In the genomic region with DNA sequence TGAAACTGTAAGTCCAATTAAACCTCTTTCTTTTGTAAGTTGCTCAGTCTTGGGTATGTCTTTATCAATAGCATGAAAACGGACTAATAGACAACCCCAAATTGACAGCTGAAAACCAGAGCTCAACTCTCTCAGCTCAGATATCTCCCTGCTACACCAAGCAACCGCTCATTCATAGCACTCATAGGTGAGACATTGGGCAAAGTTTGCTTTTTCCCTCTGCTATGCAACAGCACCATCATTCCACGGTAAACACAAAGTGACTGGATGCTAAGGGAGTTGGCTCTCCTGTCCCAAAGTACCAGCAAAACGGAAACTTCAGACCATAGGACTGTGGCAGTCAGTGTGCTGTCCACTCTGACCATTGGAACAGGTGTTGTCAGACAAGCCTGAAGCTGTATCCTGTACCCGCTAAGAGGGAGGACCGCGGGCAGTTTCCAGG, we compare ENCODE assay signal across 1 cellular context.
TF ChIP-seq lines count a peak whose summit lies in the region.

No MANE protein-coding gene starts in this region.

TF ChIP-seq in HepG2, 621 proteins besides CTCF, POLR2A, EP300 and RAD21 (continued from another document and continues in another):
- TF ChIP-seq GATAD1 (CRISPR knock-in tag; IDR thresholded peaks at IDR 0.05) (peak; percentile 47; the same call in 1 of the 2 replicates), MAZ (IDR thresholded peaks at IDR 0.05; ENCODE audit: borderline replicate concordance, low read depth, low read length) (no peak), MAZ (CRISPR knock-in tag; IDR thresholded peaks at IDR 0.05; ENCODE audit: low read depth) (0 out of 2 replicates have a peak, but pooled peaks have one; percentile 47), TFE3 (CRISPR knock-in tag; IDR thresholded peaks at IDR 0.05) (0 out of 2 replicates have a peak, but pooled peaks have one; percentile 35), ATF4 (CRISPR knock-in tag; IDR thresholded peaks at IDR 0.05) (no peak), ASH2L (IDR thresholded peaks at IDR 0.05; ENCODE audit: insufficient read length, low read depth, low read length) (peak; percentile 5), XRCC5 (optimal IDR thresholded peaks at IDR 0.05; ENCODE audit: low read length) (no peak), CC2D1A (CRISPR knock-in tag; IDR thresholded peaks at IDR 0.05) (no peak), ZNF652 (CRISPR knock-in tag; IDR thresholded peaks at IDR 0.05; ENCODE audit: borderline replicate concordance, low read depth) (no peak), RXRB (CRISPR knock-in tag; IDR thresholded peaks at IDR 0.05; ENCODE audit: borderline replicate concordance) (peak; percentile 39; the same call in 1 of the 2 replicates), KMT2A (CRISPR knock-in tag; IDR thresholded peaks at IDR 0.05) (peak; percentile 32; the same call in 1 of the 2 replicates), TEAD3 (CRISPR knock-in tag; optimal IDR thresholded peaks at IDR 0.05; ENCODE audit: borderline replicate concordance) (peak; percentile 86), ZNF136 (CRISPR knock-in tag; IDR thresholded peaks at IDR 0.05; ENCODE audit: low read depth) (no peak), ATRX (CRISPR knock-in tag; IDR thresholded peaks at IDR 0.05; ENCODE audit: borderline replicate concordance) (0 out of 2 replicates have a peak, but pooled peaks have one; percentile 56), ELF3 (CRISPR knock-in tag; IDR thresholded peaks at IDR 0.05) (peak; percentile 56; the same call in 1 of the 2 replicates), NR2F6 (IDR thresholded peaks at IDR 0.05) (no peak), NR2F6 (CRISPR knock-in tag; IDR thresholded peaks at IDR 0.05) (peak; percentile 68; the same call in 1 of the 2 replicates), FOXP4 (CRISPR knock-in tag; IDR thresholded peaks at IDR 0.05) (peak; percentile 37; the same call in 1 of the 2 replicates), ZNF251 (CRISPR knock-in tag; IDR thresholded peaks at IDR 0.05) (no peak), NCOA1 (CRISPR knock-in tag; IDR thresholded peaks at IDR 0.05) (no peak), ZNF556 (CRISPR knock-in tag; IDR thresholded peaks at IDR 0.05; ENCODE audit: borderline replicate concordance) (no peak), KDM4B (CRISPR knock-in tag; IDR thresholded peaks at IDR 0.05) (0 out of 2 replicates have a peak, but pooled peaks have one; percentile 29), SRY (CRISPR knock-in tag; IDR thresholded peaks at IDR 0.05) (no peak), GATAD2A (CRISPR knock-in tag; IDR thresholded peaks at IDR 0.05) (peak; percentile 68), GTF2F1 (IDR thresholded peaks at IDR 0.05; ENCODE audit: low read length) (no peak), HMGXB4 (CRISPR knock-in tag; IDR thresholded peaks at IDR 0.05; ENCODE audit: borderline replicate concordance in 1 of 2, low read depth in 1 of 2) (peak; percentile 42 to 69; a peak in 1 of 4 replicates), KDM3A (CRISPR knock-in tag; IDR thresholded peaks at IDR 0.05; ENCODE audit: low read depth) (no peak), ELK4 (CRISPR knock-in tag; IDR thresholded peaks at IDR 0.05; ENCODE audit: borderline replicate concordance) (no peak), PPARG (CRISPR knock-in tag; conservative IDR thresholded peaks at IDR 0.05) (0 out of 2 replicates have a peak, but pooled peaks have one; percentile 48), FOXP1 (IDR thresholded peaks at IDR 0.05) (no peak), FOXP1 (CRISPR knock-in tag; IDR thresholded peaks at IDR 0.05) (peak; percentile 53), ZNF138 (CRISPR knock-in tag; IDR thresholded peaks at IDR 0.05; ENCODE audit: low read depth) (0 out of 2 replicates have a peak, but pooled peaks have one; percentile 52), PHF21A (CRISPR knock-in tag; IDR thresholded peaks at IDR 0.05) (0 out of 2 replicates have a peak, but pooled peaks have one; percentile 24), DRAP1 (CRISPR knock-in tag; IDR thresholded peaks at IDR 0.05) (0 out of 2 replicates have a peak, but pooled peaks have one; percentile 35), FOXA3 (CRISPR knock-in tag; IDR thresholded peaks at IDR 0.05) (peak; percentile 98), KDM1A (CRISPR knock-in tag; IDR thresholded peaks at IDR 0.05) (0 out of 2 replicates have a peak, but pooled peaks have one; percentile 36), FOXA1 (IDR thresholded peaks at IDR 0.05) (no peak), FOXA1 (CRISPR knock-in tag; IDR thresholded peaks at IDR 0.05) (peak; percentile 99), ELF4 (CRISPR knock-in tag; IDR thresholded peaks at IDR 0.05; ENCODE audit: borderline replicate concordance) (0 out of 2 replicates have a peak, but pooled peaks have one; percentile 51), STAT5B (CRISPR knock-in tag; IDR thresholded peaks at IDR 0.05) (no peak), TOPORS (CRISPR knock-in tag; IDR thresholded peaks at IDR 0.05) (no peak), GPN1 (CRISPR knock-in tag; IDR thresholded peaks at IDR 0.05; ENCODE audit: borderline replicate concordance) (no peak), BORCS8-MEF2B (CRISPR knock-in tag; IDR thresholded peaks at IDR 0.05) (0 out of 2 replicates have a peak, but pooled peaks have one; percentile 17), ERF (CRISPR knock-in tag; IDR thresholded peaks at IDR 0.05) (peak; percentile 72), ZSCAN31 (CRISPR knock-in tag; IDR thresholded peaks at IDR 0.05; ENCODE audit: low read depth) (peak; percentile 55; the same call in 1 of the 2 replicates), BCL6 (CRISPR knock-in tag; IDR thresholded peaks at IDR 0.05) (0 out of 2 replicates have a peak, but pooled peaks have one; percentile 18), RXRA (CRISPR knock-in tag; IDR thresholded peaks at IDR 0.05) (no peak; the same call in 1 of the 2 replicates), ZNF335 (CRISPR knock-in tag; IDR thresholded peaks at IDR 0.05) (0 out of 2 replicates have a peak, but pooled peaks have one; percentile 60), NONO (IDR thresholded peaks at IDR 0.05) (no peak), NONO (CRISPR knock-in tag; conservative IDR thresholded peaks at IDR 0.05) (0 out of 2 replicates have a peak, but pooled peaks have one; percentile 26), HMG20A (CRISPR knock-in tag; IDR thresholded peaks at IDR 0.05; ENCODE audit: borderline replicate concordance) (0 out of 2 replicates have a peak, but pooled peaks have one; percentile 10), FOSL2 (CRISPR knock-in tag; IDR thresholded peaks at IDR 0.05) (peak; percentile 46; the same call in 1 of the 2 replicates), KDM2A (CRISPR knock-in tag; IDR thresholded peaks at IDR 0.05; ENCODE audit: borderline replicate concordance, low read depth) (peak; percentile 46; the same call in 1 of the 2 replicates), ZNF501 (CRISPR knock-in tag; IDR thresholded peaks at IDR 0.05) (peak; percentile 29; the same call in 1 of the 2 replicates), ZBTB7B (CRISPR knock-in tag; IDR thresholded peaks at IDR 0.05) (0 out of 2 replicates have a peak, but pooled peaks have one; percentile 27)
- TF ChIP-seq, protein P1, sequence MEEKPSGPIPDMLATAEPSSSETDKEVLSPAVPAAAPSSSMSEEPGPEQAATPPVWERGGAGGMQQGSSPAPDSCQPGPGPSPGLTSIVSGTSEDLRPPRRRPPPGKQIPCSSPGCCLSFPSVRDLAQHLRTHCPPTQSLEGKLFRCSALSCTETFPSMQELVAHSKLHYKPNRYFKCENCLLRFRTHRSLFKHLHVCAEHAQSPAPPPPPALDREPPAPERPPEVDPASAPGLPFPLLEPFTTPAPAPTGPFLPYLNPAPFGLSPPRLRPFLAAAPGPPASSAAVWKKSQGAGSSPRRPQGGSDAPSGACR (CRISPR knock-in tag; IDR thresholded peaks at IDR 0.05) = no peak
- TF ChIP-seq, protein P2, sequence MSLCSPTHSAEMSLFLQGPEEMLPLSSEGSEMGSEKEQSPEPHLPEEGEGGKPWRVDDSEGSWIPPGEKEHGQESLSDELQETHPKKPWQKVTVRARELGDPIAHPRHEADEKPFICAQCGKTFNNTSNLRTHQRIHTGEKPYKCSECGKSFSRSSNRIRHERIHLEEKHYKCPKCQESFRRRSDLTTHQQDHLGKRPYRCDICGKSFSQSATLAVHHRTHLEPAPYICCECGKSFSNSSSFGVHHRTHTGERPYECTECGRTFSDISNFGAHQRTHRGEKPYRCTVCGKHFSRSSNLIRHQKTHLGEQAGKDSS (CRISPR knock-in tag; IDR thresholded peaks at IDR 0.05; ENCODE audit: borderline replicate concordance, low read depth) = peak; percentile 68; the same call in 1 of the 2 replicates
- TF ChIP-seq, protein P3, sequence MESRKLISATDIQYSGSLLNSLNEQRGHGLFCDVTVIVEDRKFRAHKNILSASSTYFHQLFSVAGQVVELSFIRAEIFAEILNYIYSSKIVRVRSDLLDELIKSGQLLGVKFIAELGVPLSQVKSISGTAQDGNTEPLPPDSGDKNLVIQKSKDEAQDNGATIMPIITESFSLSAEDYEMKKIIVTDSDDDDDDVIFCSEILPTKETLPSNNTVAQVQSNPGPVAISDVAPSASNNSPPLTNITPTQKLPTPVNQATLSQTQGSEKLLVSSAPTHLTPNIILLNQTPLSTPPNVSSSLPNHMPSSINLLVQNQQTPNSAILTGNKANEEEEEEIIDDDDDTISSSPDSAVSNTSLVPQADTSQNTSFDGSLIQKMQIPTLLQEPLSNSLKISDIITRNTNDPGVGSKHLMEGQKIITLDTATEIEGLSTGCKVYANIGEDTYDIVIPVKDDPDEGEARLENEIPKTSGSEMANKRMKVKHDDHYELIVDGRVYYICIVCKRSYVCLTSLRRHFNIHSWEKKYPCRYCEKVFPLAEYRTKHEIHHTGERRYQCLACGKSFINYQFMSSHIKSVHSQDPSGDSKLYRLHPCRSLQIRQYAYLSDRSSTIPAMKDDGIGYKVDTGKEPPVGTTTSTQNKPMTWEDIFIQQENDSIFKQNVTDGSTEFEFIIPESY (CRISPR knock-in tag; IDR thresholded peaks at IDR 0.05) = peak; percentile 23; the same call in 1 of the 2 replicates
- TF ChIP-seq, protein P4, sequence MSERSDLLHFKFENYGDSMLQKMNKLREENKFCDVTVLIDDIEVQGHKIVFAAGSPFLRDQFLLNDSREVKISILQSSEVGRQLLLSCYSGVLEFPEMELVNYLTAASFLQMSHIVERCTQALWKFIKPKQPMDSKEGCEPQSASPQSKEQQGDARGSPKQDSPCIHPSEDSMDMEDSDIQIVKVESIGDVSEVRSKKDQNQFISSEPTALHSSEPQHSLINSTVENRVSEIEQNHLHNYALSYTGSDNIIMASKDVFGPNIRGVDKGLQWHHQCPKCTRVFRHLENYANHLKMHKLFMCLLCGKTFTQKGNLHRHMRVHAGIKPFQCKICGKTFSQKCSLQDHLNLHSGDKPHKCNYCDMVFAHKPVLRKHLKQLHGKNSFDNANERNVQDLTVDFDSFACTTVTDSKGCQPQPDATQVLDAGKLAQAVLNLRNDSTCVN (CRISPR knock-in tag; IDR thresholded peaks at IDR 0.05; ENCODE audit: borderline replicate concordance) = no peak
